Comparison of ENCODE assay signal across 1 cellular context in the genomic region with DNA sequence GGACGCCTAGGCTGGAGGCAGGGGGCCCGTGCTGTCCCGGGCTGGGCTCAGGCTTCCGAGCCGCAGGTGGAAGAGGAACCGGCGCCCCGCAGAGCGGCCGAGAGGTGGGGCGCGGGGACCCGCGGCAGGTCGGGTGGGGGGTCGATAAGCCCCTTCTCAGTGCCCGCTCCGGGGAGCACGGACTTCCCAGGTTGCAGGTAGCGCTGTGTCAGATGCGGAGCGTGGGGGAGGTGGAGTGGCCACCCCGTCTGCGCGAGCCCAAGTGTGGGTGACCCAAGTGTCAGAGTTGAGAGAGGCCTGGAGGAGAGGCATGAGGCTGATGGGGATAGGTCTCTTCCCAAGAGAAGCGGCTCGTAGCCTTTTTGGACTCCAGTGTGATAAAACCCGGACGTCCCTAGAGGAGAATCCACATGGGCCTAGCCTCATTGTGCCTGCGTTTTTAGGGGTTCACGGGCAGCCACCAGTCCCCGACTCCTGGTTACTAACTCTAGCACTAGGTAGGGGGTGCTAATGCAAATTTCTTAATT.
TF ChIP-seq lines count a peak whose summit lies in the region.

No MANE protein-coding gene starts in this region.

TF ChIP-seq in WTC11, 78 proteins besides CTCF, POLR2A, EP300 and RAD21 (continued from another document):
- TF ChIP-seq, protein P1, sequence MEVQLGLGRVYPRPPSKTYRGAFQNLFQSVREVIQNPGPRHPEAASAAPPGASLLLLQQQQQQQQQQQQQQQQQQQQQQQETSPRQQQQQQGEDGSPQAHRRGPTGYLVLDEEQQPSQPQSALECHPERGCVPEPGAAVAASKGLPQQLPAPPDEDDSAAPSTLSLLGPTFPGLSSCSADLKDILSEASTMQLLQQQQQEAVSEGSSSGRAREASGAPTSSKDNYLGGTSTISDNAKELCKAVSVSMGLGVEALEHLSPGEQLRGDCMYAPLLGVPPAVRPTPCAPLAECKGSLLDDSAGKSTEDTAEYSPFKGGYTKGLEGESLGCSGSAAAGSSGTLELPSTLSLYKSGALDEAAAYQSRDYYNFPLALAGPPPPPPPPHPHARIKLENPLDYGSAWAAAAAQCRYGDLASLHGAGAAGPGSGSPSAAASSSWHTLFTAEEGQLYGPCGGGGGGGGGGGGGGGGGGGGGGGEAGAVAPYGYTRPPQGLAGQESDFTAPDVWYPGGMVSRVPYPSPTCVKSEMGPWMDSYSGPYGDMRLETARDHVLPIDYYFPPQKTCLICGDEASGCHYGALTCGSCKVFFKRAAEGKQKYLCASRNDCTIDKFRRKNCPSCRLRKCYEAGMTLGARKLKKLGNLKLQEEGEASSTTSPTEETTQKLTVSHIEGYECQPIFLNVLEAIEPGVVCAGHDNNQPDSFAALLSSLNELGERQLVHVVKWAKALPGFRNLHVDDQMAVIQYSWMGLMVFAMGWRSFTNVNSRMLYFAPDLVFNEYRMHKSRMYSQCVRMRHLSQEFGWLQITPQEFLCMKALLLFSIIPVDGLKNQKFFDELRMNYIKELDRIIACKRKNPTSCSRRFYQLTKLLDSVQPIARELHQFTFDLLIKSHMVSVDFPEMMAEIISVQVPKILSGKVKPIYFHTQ (CRISPR knock-in tag; IDR thresholded peaks at IDR 0.05) = no peak
- TF ChIP-seq ZNF281 (CRISPR knock-in tag; IDR thresholded peaks at IDR 0.05) (0 out of 2 replicates have a peak, but pooled peaks have one; percentile 22), IRF2 (CRISPR knock-in tag; IDR thresholded peaks at IDR 0.05; ENCODE audit: borderline replicate concordance, low read depth) (no peak), ZBTB43 (CRISPR knock-in tag; IDR thresholded peaks at IDR 0.05) (no peak), ZNF219 (CRISPR knock-in tag; IDR thresholded peaks at IDR 0.05; ENCODE audit: borderline replicate concordance) (0 out of 2 replicates have a peak, but pooled peaks have one; percentile 37), ZNF425 (CRISPR knock-in tag; conservative IDR thresholded peaks at IDR 0.05) (no peak), MXD4 (CRISPR knock-in tag; IDR thresholded peaks at IDR 0.05; ENCODE audit: borderline replicate concordance) (no peak), JAZF1 (CRISPR knock-in tag; IDR thresholded peaks at IDR 0.05) (no peak), SOX15 (CRISPR knock-in tag; IDR thresholded peaks at IDR 0.05) (no peak), RELA (CRISPR knock-in tag; IDR thresholded peaks at IDR 0.05; ENCODE audit: borderline replicate concordance) (no peak)
- TF ChIP-seq, protein P2, sequence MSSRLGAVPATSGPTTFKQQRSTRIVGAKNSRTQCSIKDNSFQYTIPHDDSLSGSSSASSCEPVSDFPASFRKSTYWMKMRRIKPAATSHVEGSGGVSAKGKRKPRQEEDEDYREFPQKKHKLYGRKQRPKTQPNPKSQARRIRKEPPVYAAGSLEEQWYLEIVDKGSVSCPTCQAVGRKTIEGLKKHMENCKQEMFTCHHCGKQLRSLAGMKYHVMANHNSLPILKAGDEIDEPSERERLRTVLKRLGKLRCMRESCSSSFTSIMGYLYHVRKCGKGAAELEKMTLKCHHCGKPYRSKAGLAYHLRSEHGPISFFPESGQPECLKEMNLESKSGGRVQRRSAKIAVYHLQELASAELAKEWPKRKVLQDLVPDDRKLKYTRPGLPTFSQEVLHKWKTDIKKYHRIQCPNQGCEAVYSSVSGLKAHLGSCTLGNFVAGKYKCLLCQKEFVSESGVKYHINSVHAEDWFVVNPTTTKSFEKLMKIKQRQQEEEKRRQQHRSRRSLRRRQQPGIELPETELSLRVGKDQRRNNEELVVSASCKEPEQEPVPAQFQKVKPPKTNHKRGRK (CRISPR knock-in tag; IDR thresholded peaks at IDR 0.05; ENCODE audit: borderline replicate concordance) = no peak
TF ChIP-seq in WTC11: peak in this region for 5.
